Comparison of ENCODE assay signal across 21 cellular contexts in genomic region chr10:89978081-89978480, GRCh38.
"Had no signal": no experiment of that assay in that cellular context is flagged by ENCODE, and none has a peak within 500 bp of the region (broad histone marks: within the 10 kb centered on the region; RNA-seq: fewer than 3 reads in every experiment).

No MANE protein-coding gene starts in this region.

- H3K4me3 ChIP-seq: esophagus muscularis mucosa, gastrocnemius medialis, heart right ventricle, mucosa of descending colon, psoas muscle, spleen, stomach, thoracic aorta, transverse colon had no signal

- DNase-seq: effector memory CD4-positive, alpha-beta T cell; gastrocnemius medialis; heart right ventricle; hypothalamus; kidney glomerular epithelial cell; mucosa of descending colon; naive thymus-derived CD8-positive, alpha-beta T cell; psoas muscle; retina; spleen; stimulated activated CD4-positive, alpha-beta T cell treated with anti-CD3 and anti-CD28 coated beads, Interleukin-15, amount 100 ng/mL, for 24 hours; stimulated activated CD4-positive, alpha-beta T cell treated with anti-CD3 and anti-CD28 coated beads, Interleukin-2, amount 100 ng/mL, for 24 hours; stimulated activated naive CD4-positive, alpha-beta T cell; stomach; substantia nigra; transverse colon had no signal

- ATAC-seq: gastrocnemius medialis; heart right ventricle; mucosa of descending colon; naive thymus-derived CD8-positive, alpha-beta T cell; psoas muscle; sciatic nerve had no signal

- H3K4me3 Mint-ChIP-seq: naive thymus-derived CD8-positive, alpha-beta T cell had no signal

- H3K36me3 Mint-ChIP-seq: naive thymus-derived CD8-positive, alpha-beta T cell had no signal

- H3K27ac ChIP-seq: epithelial cell of prostate, esophagus muscularis mucosa, gastrocnemius medialis, heart right ventricle, neutrophil, psoas muscle, spleen, stomach, thoracic aorta, transverse colon had no signal

- H3K27me3 ChIP-seq: esophagus muscularis mucosa, gastrocnemius medialis, neutrophil, spleen, stomach, transverse colon had no signal

- H3K9me3 ChIP-seq: esophagus muscularis mucosa, gastrocnemius medialis, heart right ventricle, mucosa of descending colon, neutrophil, psoas muscle, spleen, stomach, thoracic aorta, transverse colon had no signal

- H3K4me1 ChIP-seq: esophagus muscularis mucosa, gastrocnemius medialis, heart right ventricle, psoas muscle, spleen had no signal
